In genomic region chr2:38626326-38627031, GRCh38 we compare ENCODE assay signal across 1 cellular context.
TF ChIP-seq lines count a peak whose summit lies in the region.

No MANE protein-coding gene starts in this region.

TF ChIP-seq in K562, 482 proteins besides CTCF, POLR2A, EP300 and RAD21 (continues in another document):
- TF ChIP-seq BCOR (IDR thresholded peaks at IDR 0.05) (no peak), PKNOX1 (IDR thresholded peaks at IDR 0.05) (peak; percentile 14; the same call in 1 of the 2 replicates), LEF1 (IDR thresholded peaks at IDR 0.05) (peak; percentile 80; the same call in 1 of the 2 replicates), ZNF23 (CRISPR knock-in tag; IDR thresholded peaks at IDR 0.05) (no peak), TAF15 (IDR thresholded peaks at IDR 0.05; ENCODE audit: low read depth, low read length) (no peak), MTF1 (CRISPR knock-in tag; IDR thresholded peaks at IDR 0.05; ENCODE audit: borderline replicate concordance) (no peak), PTBP1 (IDR thresholded peaks at IDR 0.05; ENCODE audit: low read depth, low read length) (no peak), TSC22D4 (tag; IDR thresholded peaks at IDR 0.05) (no peak), ZNF134 (CRISPR knock-in tag; conservative IDR thresholded peaks at IDR 0.05) (no peak), ZFP36 (IDR thresholded peaks at IDR 0.05; ENCODE audit: low read depth, low read length, partially characterized antibody) (no peak), ESRRA (IDR thresholded peaks at IDR 0.05; ENCODE audit: borderline replicate concordance, low read depth) (peak; percentile 53; the same call in 1 of the 2 replicates), ZNF668 (CRISPR knock-in tag; IDR thresholded peaks at IDR 0.05) (no peak), ZNF197 (CRISPR knock-in tag; IDR thresholded peaks at IDR 0.05; ENCODE audit: low read depth) (no peak), RBM22 (IDR thresholded peaks at IDR 0.05; ENCODE audit: low read depth, low read length, poor library complexity, severe bottlenecking) (no peak), ELK1 (CRISPR knock-in tag; IDR thresholded peaks at IDR 0.05) (no peak), HDAC2 (IDR thresholded peaks at IDR 0.05) (no peak), HEY1 (CRISPR knock-in tag; IDR thresholded peaks at IDR 0.05; ENCODE audit: borderline replicate concordance) (no peak), ARNT (IDR thresholded peaks at IDR 0.05) (no peak), KAT7 (CRISPR knock-in tag; IDR thresholded peaks at IDR 0.05; ENCODE audit: borderline replicate concordance) (no peak), RNF2 (IDR thresholded peaks at IDR 0.05) (peak; percentile 56; the same call in 1 of the 2 replicates), HNRNPL (IDR thresholded peaks at IDR 0.05; ENCODE audit: low read depth, low read length) (no peak), CGGBP1 (CRISPR knock-in tag; IDR thresholded peaks at IDR 0.05) (no peak), E2F3 (CRISPR knock-in tag; IDR thresholded peaks at IDR 0.05) (no peak), ZNF830 (CRISPR knock-in tag; IDR thresholded peaks at IDR 0.05) (no peak), NONO (IDR thresholded peaks at IDR 0.05; ENCODE audit: low read depth in 2 of 2, low read length in 1 of 2) (no peak), ZNF140 (CRISPR knock-in tag; IDR thresholded peaks at IDR 0.05) (no peak), L3MBTL2 (IDR thresholded peaks at IDR 0.05) (peak; percentile 26; the same call in 1 of the 2 replicates), ILK (tag; IDR thresholded peaks at IDR 0.05; ENCODE audit: borderline replicate concordance, low read depth) (no peak), MCM2 (IDR thresholded peaks at IDR 0.05; ENCODE audit: low read depth) (no peak), ATF6 (CRISPR knock-in tag; IDR thresholded peaks at IDR 0.05) (no peak), TARDBP (IDR thresholded peaks at IDR 0.05) (no peak), CBFA2T3 (IDR thresholded peaks at IDR 0.05) (0 out of 2 replicates have a peak, but pooled peaks have one; percentile 7), SOX6 (IDR thresholded peaks at IDR 0.05) (no peak), TBP (optimal IDR thresholded peaks at IDR 0.05; ENCODE audit: low read depth, low read length) (no peak), STAT6 (CRISPR knock-in tag; IDR thresholded peaks at IDR 0.05) (no peak), RCOR1 (IDR thresholded peaks at IDR 0.05; ENCODE audit: borderline replicate concordance in 1 of 2, low read depth in 2 of 2, low read length in 2 of 2) (0 out of 4 replicates have a peak, but pooled peaks of 1 of the 2 experiments have one; percentile 43), PPARD (CRISPR knock-in tag; IDR thresholded peaks at IDR 0.05) (no peak), HMBOX1 (IDR thresholded peaks at IDR 0.05) (peak; percentile 69; the same call in 1 of the 2 replicates), ZNF583 (CRISPR knock-in tag; IDR thresholded peaks at IDR 0.05) (no peak), THRA (IDR thresholded peaks at IDR 0.05) (no peak), ZNF324 (CRISPR knock-in tag; IDR thresholded peaks at IDR 0.05) (no peak), RUNX1 (IDR thresholded peaks at IDR 0.05; ENCODE audit: low read depth) (no peak), PHF8 (IDR thresholded peaks at IDR 0.05; ENCODE audit: borderline replicate concordance, low read length) (no peak), NELFE (IDR thresholded peaks at IDR 0.05; ENCODE audit: insufficient read depth, insufficient read length) (no peak), ZNF707 (CRISPR knock-in tag; conservative IDR thresholded peaks at IDR 0.05) (no peak), FOS (IDR thresholded peaks at IDR 0.05; ENCODE audit: extremely low read depth, insufficient read length) (no peak), BRF2 (IDR thresholded peaks at IDR 0.05; ENCODE audit: borderline replicate concordance, insufficient read depth, insufficient read length) (no peak), ZBTB5 (IDR thresholded peaks at IDR 0.05) (no peak), ZNF263 (CRISPR knock-in tag; IDR thresholded peaks at IDR 0.05; ENCODE audit: borderline replicate concordance) (no peak), UBTF (IDR thresholded peaks at IDR 0.05; ENCODE audit: borderline replicate concordance in 1 of 2, low read depth in 2 of 2, low read length in 2 of 2) (no peak), SFPQ (IDR thresholded peaks at IDR 0.05; ENCODE audit: low read depth, low read length) (no peak), KDM1A (IDR thresholded peaks at IDR 0.05) (no peak), ETS2 (tag; IDR thresholded peaks at IDR 0.05; ENCODE audit: borderline replicate concordance, poor library complexity, severe bottlenecking) (no peak)
